ENCODE assay signal across 13 cellular contexts in the genomic region with DNA sequence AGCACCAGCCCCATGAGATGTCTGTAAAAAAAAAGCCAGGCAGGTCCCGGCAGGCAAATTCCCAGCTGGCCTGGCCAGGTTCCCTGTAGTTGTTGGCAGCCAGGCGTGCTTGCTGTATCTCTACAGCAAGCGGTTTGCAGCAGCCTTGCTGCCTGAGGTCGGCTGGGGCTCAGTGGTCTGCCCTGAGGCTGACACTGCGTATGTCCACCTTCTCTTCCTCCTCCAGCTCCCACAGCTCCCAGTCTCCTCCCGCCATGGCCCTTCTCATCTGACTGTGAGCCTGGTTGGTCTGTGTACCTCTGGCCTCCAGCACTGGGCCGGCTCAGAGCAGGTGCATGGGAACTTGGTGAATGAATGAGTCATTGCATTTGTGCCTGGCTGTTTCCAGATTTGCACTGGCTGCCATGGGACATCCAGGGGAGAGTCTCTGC. TPM values are rescaled to one million over a fixed set of nuclear protein-coding genes. Genes with fewer than 3 reads are reported as not detected.
DNase-seq lines count a peak whose midpoint lies in the region; ATAC-seq, FAIRE-seq and TF ChIP-seq lines count a peak whose summit lies in the region.
"Had no signal": no experiment of that assay in that cellular context is flagged by ENCODE, and none has a peak within 500 bp of the region (broad histone marks: within the 10 kb centered on the region; RNA-seq: fewer than 3 reads in every experiment).

No MANE protein-coding gene starts in this region.

- peak; percentile 90 for ATAC-seq in gastrocnemius medialis
- no peak for ATAC-seq in GM19351 (IDR thresholded peaks at IDR 0.05; ENCODE audit: unreplicated experiment)
- ATAC-seq in GM19397 (IDR thresholded peaks at IDR 0.05; ENCODE audit: unreplicated experiment): no peak
- ATAC-seq: activated CD8-positive, alpha-beta T cell treated with anti-CD3 and anti-CD28 coated beads for 36 hours had no signal

- H3K9me3 Mint-ChIP-seq in astrocyte (ENCODE audit: unreplicated experiment): peaks cover 3% of the 10 kb centered on the region
- H3K9me3 Mint-ChIP-seq: activated CD8-positive, alpha-beta T cell treated with anti-CD3 and anti-CD28 coated beads for 36 hours had no signal

- no peak overlapping the region for H3K4me3 Mint-ChIP-seq in astrocyte (ENCODE audit: unreplicated experiment)
- H3K4me3 Mint-ChIP-seq: activated CD8-positive, alpha-beta T cell treated with anti-CD3 and anti-CD28 coated beads for 36 hours had no signal

- TF ChIP-seq CTCF in astrocyte (IDR thresholded peaks at IDR 0.05; ENCODE audit: insufficient read depth, low read depth, low read length): no peak
- TF ChIP-seq CTCF in right atrium auricular region (IDR thresholded peaks at IDR 0.05): no peak
- no peak for TF ChIP-seq CTCF in gastrocnemius medialis (IDR thresholded peaks at IDR 0.05 in 4 of 5, conservative IDR thresholded peaks at IDR 0.05 in 1 of 5)
- no peak for TF ChIP-seq CTCF in vagina (IDR thresholded peaks at IDR 0.05)

- in situ Hi-C loops in gastrocnemius medialis (cut with MboI; ENCODE audit: low sequenced_read_pairs in 4 of 4): no loop called here

- H3K27me3 Mint-ChIP-seq in astrocyte (ENCODE audit: low read depth, unreplicated experiment): peaks cover 3% of the 10 kb centered on the region
- H3K27me3 Mint-ChIP-seq: activated CD8-positive, alpha-beta T cell treated with anti-CD3 and anti-CD28 coated beads for 36 hours had no signal

- H3K9ac ChIP-seq in astrocyte (ENCODE audit: low read length): no peak overlapping the region

- H3K27ac Mint-ChIP-seq in astrocyte (ENCODE audit: unreplicated experiment): no peak overlapping the region
- H3K27ac Mint-ChIP-seq: activated CD8-positive, alpha-beta T cell treated with anti-CD3 and anti-CD28 coated beads for 36 hours had no signal

- no peaks in the 10 kb centered on the region for H3K79me2 ChIP-seq in astrocyte (ENCODE audit: insufficient read depth, low read length)

- no peaks in the 10 kb centered on the region for H3K36me3 Mint-ChIP-seq in astrocyte (ENCODE audit: low read depth, unreplicated experiment)

- DNase-seq in NCI-H1105 treated with DMSO at 0.1 percent for 48 hours (lab: John Stamatoyannopoulos, UW) (peak; percentile 70), astrocyte (ENCODE audit: low read depth) (peak; percentile 37), right atrium auricular region (ENCODE audit: low spot score) (no peak), gastrocnemius medialis (peak; percentile 70 to 75), KG1 (lab: John Stamatoyannopoulos, UW) (no peak), vagina (ENCODE audit: extremely low spot score in 2 of 2) (no peak)
- DNase-seq: activated CD8-positive, alpha-beta T cell treated with anti-CD3 and anti-CD28 coated beads for 36 hours had no signal

- H3K9me3 ChIP-seq in astrocyte (ENCODE audit: insufficient read depth, low read depth, low read length) (no peaks in the 10 kb centered on the region), right atrium auricular region (no peaks in the 10 kb centered on the region), gastrocnemius medialis (no peaks in the 10 kb centered on the region), vagina (no peaks in the 10 kb centered on the region)
- H3K9me3 ChIP-seq: Caco-2 had no signal

- H3K4me1 ChIP-seq in astrocyte (ENCODE audit: insufficient read depth, low read length) (peaks cover 16% of the 10 kb centered on the region), right atrium auricular region (peaks cover 0 to 53% of the 10 kb centered on the region in 2 donors), gastrocnemius medialis (peaks cover 18 to 45% of the 10 kb centered on the region in 2 donors), vagina (no peaks in the 10 kb centered on the region)

- no peak for FAIRE-seq in astrocyte (lab: Jason Lieb, UNC)
- FAIRE-seq: islet of Langerhans had no signal

- intact Hi-C loops in gastrocnemius medialis (cut with DNase I; ENCODE audit: low total_unique reads): loop anchor here (1.0 kb wide), 1 partner anchor 43 kb away; the partner anchor contains the start of gene SPSB4
- intact Hi-C loops in vagina (cut with DNase I): no loop called here

- H3K4me3 ChIP-seq in astrocyte (ENCODE audit: insufficient read depth, low read depth, low read length) (no peak overlapping the region), right atrium auricular region (no peak overlapping the region), gastrocnemius medialis (no peak overlapping the region), vagina (no peak overlapping the region)
- H3K4me3 ChIP-seq: adrenal gland had no signal

- no peak overlapping the region for H3K4me2 ChIP-seq in astrocyte (ENCODE audit: low read length)

- no peak overlapping the region for H2AFZ ChIP-seq in astrocyte (ENCODE audit: low read depth, low read length)

- H3K27ac ChIP-seq in astrocyte (ENCODE audit: low read depth, low read length) (no peak overlapping the region), right atrium auricular region (peak overlapping the region; percentile 57 to 58), gastrocnemius medialis (peak overlapping the region in 3 of 4 donors; percentile 36 to 70 (median 43)), vagina (no peak overlapping the region)

- H4K20me1 ChIP-seq in astrocyte (ENCODE audit: insufficient read depth, low read length): no peaks in the 10 kb centered on the region

- no peak for TF ChIP-seq POLR2A in gastrocnemius medialis (IDR thresholded peaks at IDR 0.05)
- no peak for TF ChIP-seq POLR2A in vagina (IDR thresholded peaks at IDR 0.05)

- H3K27me3 ChIP-seq in astrocyte (ENCODE audit: insufficient read depth, low read length) (no peaks in the 10 kb centered on the region), right atrium auricular region (no peaks in the 10 kb centered on the region), gastrocnemius medialis (no peaks in the 10 kb centered on the region), vagina (no peaks in the 10 kb centered on the region)
- H3K27me3 ChIP-seq: adrenal gland had no signal

- peaks cover 1% of the 10 kb centered on the region for H3K4me1 Mint-ChIP-seq in astrocyte (ENCODE audit: low read depth, unreplicated experiment)

- H3K36me3 ChIP-seq in astrocyte (ENCODE audit: insufficient read depth, low read length) (no peaks in the 10 kb centered on the region), right atrium auricular region (no peaks in the 10 kb centered on the region), gastrocnemius medialis (no peaks in the 10 kb centered on the region), vagina (no peaks in the 10 kb centered on the region)
- H3K36me3 ChIP-seq: adrenal gland had no signal

RNA-seq across cellular contexts. Expression of gene SPSB4, which starts 42.8 kb away (rescaled TPM):
- total RNA-seq in astrocyte (0.94 and 2.2 TPM in 2 replicates), right atrium auricular region (1 to 10 TPM; 1.8 to 6.9 TPM), gastrocnemius medialis (under 1 TPM in 2 of 4 donors, not detected in 2; 0.35 to 0.81 TPM), vagina (0.98 TPM)
- total RNA-seq: activated CD8-positive, alpha-beta T cell treated with anti-CD3 and anti-CD28 coated beads for 36 hours; Caco-2; T-helper 1 cell treated with Interleukin-12 subunit alpha and Interleukin-12 subunit beta and Interleukin-4 antibody, amounts not matched to agents 30 ng/mL and 1 ng/mL, for 36 hours had no signal

Comparison
In these comparisons a context has a peak if more than half of its experiments do, and no peak if none do; other contexts are left out.
1. DNase-seq: peak in NCI-H1105 treated with DMSO at 0.1 percent for 48 hours (single experiment), astrocyte (single experiment) and gastrocnemius medialis (2 of 2); none in right atrium auricular region (single experiment), KG1 (single experiment) and vagina (0 of 2).
2. H3K27ac ChIP-seq: peak in right atrium auricular region (2 of 2) and gastrocnemius medialis (3 of 4); none in astrocyte (single experiment) and vagina (single experiment).
3. ATAC-seq: peak in gastrocnemius medialis (2 of 2); none in GM19351 (single experiment) and GM19397 (single experiment).